In the genomic region with DNA sequence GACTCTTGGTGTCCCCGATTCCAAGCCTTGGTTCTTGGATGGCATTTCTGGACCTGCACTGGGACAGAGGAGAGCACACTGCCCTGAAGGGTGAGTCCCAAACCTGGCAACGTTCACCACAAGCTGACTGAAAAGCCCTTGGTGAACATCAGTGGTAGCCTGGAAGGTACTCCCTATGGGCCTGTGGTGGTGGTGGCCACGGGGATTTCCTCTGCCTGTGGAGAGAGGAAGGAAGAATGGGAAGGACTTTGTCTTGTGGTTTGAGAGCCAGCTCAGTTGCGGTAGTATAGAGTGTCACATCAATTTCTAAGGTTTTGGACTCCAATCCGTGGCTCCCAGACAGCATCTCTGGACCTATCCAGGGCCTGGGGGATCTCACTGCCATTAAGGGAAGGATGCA, we compare ENCODE assay signal across 25 cellular contexts. TPM values are rescaled to one million over a fixed set of nuclear protein-coding genes. Genes with fewer than 3 reads are reported as not detected.
"Had no signal": no experiment of that assay in that cellular context is flagged by ENCODE, and none has a peak within 500 bp of the region (broad histone marks: within the 10 kb centered on the region; RNA-seq: fewer than 3 reads in every experiment).

No MANE protein-coding gene starts in this region.

- FAIRE-seq: colon, endometrium had no signal

- H3K27me3 ChIP-seq: esophagus squamous epithelium, heart right ventricle, neutrophil, uterus had no signal

- H3K4me2 ChIP-seq: smooth muscle cell had no signal

- H3K36me3 ChIP-seq: esophagus squamous epithelium, heart right ventricle, neutrophil, thoracic aorta, uterus had no signal

- DNase-seq: activated B cell treated with CpG ODN at 0.5 μM for 24 hours; activated CD4-positive, alpha-beta T cell treated with anti-CD3 and anti-CD28 coated beads, Interleukin-2, amount 50 U/mL, for 1 hour; activated CD8-positive, alpha-beta memory T cell treated with anti-CD3 and anti-CD28 coated beads, Interleukin-2, amount 10 ng/mL, durations not matched to agents 7 days and 5 days; activated CD8-positive, alpha-beta T cell treated with anti-CD3 and anti-CD28 coated beads, Interleukin-2, amount 10 ng/mL, durations not matched to agents 7 days and 5 days; activated naive CD4-positive, alpha-beta T cell; activated T-cell treated with anti-CD3 and anti-CD28 coated beads, Interleukin-2, amount 50 U/mL, for 72 hours; effector CD8-positive, alpha-beta T cell; esophagus squamous epithelium; foreskin melanocyte; heart right ventricle; naive B cell; nephron progenitor cell; retina; stimulated activated CD4-positive, alpha-beta T cell treated with anti-CD3 and anti-CD28 coated beads, Interleukin-1b, Interleukin-23, amount 100 ng/mL, for 48 hours; stimulated activated CD4-positive, alpha-beta T cell treated with anti-CD3 and anti-CD28 coated beads, Interleukin-4, amount 100 ng/mL, for 4 hours; stimulated activated CD8-positive, alpha-beta memory T cell treated with anti-CD3 and anti-CD28 coated beads, Interleukin-4, amount 100 ng/mL, for 48 hours; stimulated activated naive CD4-positive, alpha-beta T cell; T-helper 17 cell; uterus had no signal

- H3K4me1 ChIP-seq: esophagus squamous epithelium, heart right ventricle, uterus had no signal

- H3K9me3 ChIP-seq: esophagus squamous epithelium, heart right ventricle, neutrophil, thoracic aorta, uterus had no signal

- H3K4me3 ChIP-seq: esophagus squamous epithelium, heart right ventricle, smooth muscle cell, thoracic aorta, uterus had no signal

- ATAC-seq: activated CD8-positive, alpha-beta memory T cell treated with anti-CD3 and anti-CD28 coated beads, Interleukin-2, amount 10 ng/mL, durations not matched to agents 7 days and 5 days; activated CD8-positive, alpha-beta T cell treated with anti-CD3 and anti-CD28 coated beads, Interleukin-2, amount 10 ng/mL, durations not matched to agents 7 days and 5 days; activated T-cell treated with anti-CD3 and anti-CD28 coated beads, Interleukin-2, amount 50 U/mL, for 72 hours; heart right ventricle; T-helper 17 cell had no signal

- H3K27ac ChIP-seq: epithelial cell of prostate, esophagus squamous epithelium, heart right ventricle, neutrophil, thoracic aorta, uterus had no signal

RNA-seq across cellular contexts. Expression of a gene that starts 50.7 kb away (rescaled TPM):
- total RNA-seq: activated B cell treated with CpG ODN at 0.5 μM for 24 hours; activated CD8-positive, alpha-beta T cell treated with anti-CD3 and anti-CD28 coated beads, Interleukin-2, amount 10 ng/mL, durations not matched to agents 7 days and 5 days had no signal
